22 cellular contexts compared by ENCODE assay signal in the genomic region with DNA sequence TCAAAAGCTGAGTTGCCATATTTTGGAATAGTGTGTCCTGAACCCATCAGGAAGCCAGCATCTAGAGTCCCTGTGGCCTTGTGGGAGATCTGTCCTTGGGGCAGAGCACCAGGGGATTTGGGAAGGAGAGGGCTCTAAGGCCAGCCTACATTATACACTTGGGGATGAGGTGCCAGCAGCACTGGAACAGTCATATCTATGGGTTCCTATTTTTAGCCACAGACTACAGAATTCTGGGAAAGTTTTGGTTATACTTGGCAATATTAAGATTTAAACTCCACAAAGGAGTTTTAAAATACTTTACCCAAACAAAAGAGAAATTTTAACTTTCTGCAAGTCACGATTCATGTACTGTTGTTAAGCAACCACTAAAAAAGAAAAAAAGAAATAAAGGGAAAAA.
"Had no signal": no experiment of that assay in that cellular context is flagged by ENCODE, and none has a peak within 500 bp of the region (broad histone marks: within the 10 kb centered on the region; RNA-seq: fewer than 3 reads in every experiment).

No MANE protein-coding gene starts in this region.

- H3K4me3 Mint-ChIP-seq: dendritic cell treated with granulocyte-macrophage colony-stimulating factor and Interleukin-4, amounts not matched to agents 40 ng/mL and 50 ng/mL, for 4 days; endodermal cell; natural killer cell; neural crest cell; stimulated activated effector memory CD8-positive, alpha-beta T cell treated with anti-CD3 and anti-CD28 coated beads, Interleukin-12 subunit alpha, Interleukin-12 subunit beta, amount 100 ng/mL, for 72 hours had no signal

- H3K27ac Mint-ChIP-seq: dendritic cell treated with granulocyte-macrophage colony-stimulating factor and Interleukin-4, amounts not matched to agents 40 ng/mL and 50 ng/mL, for 4 days; endodermal cell; natural killer cell; progenitor cell of endocrine pancreas; stimulated activated effector memory CD8-positive, alpha-beta T cell treated with anti-CD3 and anti-CD28 coated beads, Interleukin-12 subunit alpha, Interleukin-12 subunit beta, amount 100 ng/mL, for 72 hours had no signal

- DNase-seq: cerebellar nuclear complex; effector CD8-positive, alpha-beta T cell; endodermal cell; gastrocnemius medialis; head of caudate nucleus; left ventricle myocardium superior; lower lobe of right lung; natural killer cell; sigmoid colon; stimulated activated CD4-positive, alpha-beta T cell treated with anti-CD3 and anti-CD28 coated beads, Interleukin-2, amount 100 ng/mL, for 24 hours; stimulated activated CD4-positive, alpha-beta T cell treated with anti-CD3 and anti-CD28 coated beads, Interleukin-4, amount 100 ng/mL, for 24 hours; stimulated activated naive CD4-positive, alpha-beta T cell treated with Interleukin-2 at 50 U/mL for 16 hours; stomach had no signal

- H3K4me3 ChIP-seq: gastrocnemius medialis, lower lobe of right lung, right atrium auricular region, sigmoid colon, stomach, tibial nerve, vagina had no signal

- H3K27me3 ChIP-seq: gastrocnemius medialis, neutrophil, right atrium auricular region, sigmoid colon, stomach, tibial nerve, vagina had no signal

- H3K36me3 ChIP-seq: gastrocnemius medialis, lower lobe of right lung, neutrophil, right atrium auricular region, sigmoid colon, stomach, tibial nerve, vagina had no signal

- H3K27ac ChIP-seq: gastrocnemius medialis, lower lobe of right lung, neutrophil, parathyroid adenoma, right atrium auricular region, sigmoid colon, stomach, tibial nerve, vagina had no signal

- H3K27me3 Mint-ChIP-seq: dendritic cell treated with granulocyte-macrophage colony-stimulating factor and Interleukin-4, amounts not matched to agents 40 ng/mL and 50 ng/mL, for 4 days; progenitor cell of endocrine pancreas had no signal

- H3K9me3 ChIP-seq: gastrocnemius medialis, lower lobe of right lung, neutrophil, right atrium auricular region, sigmoid colon, stomach, tibial nerve, vagina had no signal

- H3K4me1 Mint-ChIP-seq: natural killer cell; neural crest cell; stimulated activated effector memory CD8-positive, alpha-beta T cell treated with anti-CD3 and anti-CD28 coated beads, Interleukin-12 subunit alpha, Interleukin-12 subunit beta, amount 100 ng/mL, for 72 hours had no signal

- H3K36me3 Mint-ChIP-seq: stimulated activated effector memory CD8-positive, alpha-beta T cell treated with anti-CD3 and anti-CD28 coated beads, Interleukin-12 subunit alpha, Interleukin-12 subunit beta, amount 100 ng/mL, for 72 hours had no signal

- H3K4me1 ChIP-seq: parathyroid adenoma, sigmoid colon had no signal

- ATAC-seq: gastrocnemius medialis; left ventricle myocardium superior; lower lobe of right lung; natural killer cell; stimulated activated effector memory CD8-positive, alpha-beta T cell treated with anti-CD3 and anti-CD28 coated beads, Interleukin-12 subunit alpha, Interleukin-12 subunit beta, amount 100 ng/mL, for 72 hours had no signal
